8 cellular contexts compared by ENCODE assay signal in the genomic region with DNA sequence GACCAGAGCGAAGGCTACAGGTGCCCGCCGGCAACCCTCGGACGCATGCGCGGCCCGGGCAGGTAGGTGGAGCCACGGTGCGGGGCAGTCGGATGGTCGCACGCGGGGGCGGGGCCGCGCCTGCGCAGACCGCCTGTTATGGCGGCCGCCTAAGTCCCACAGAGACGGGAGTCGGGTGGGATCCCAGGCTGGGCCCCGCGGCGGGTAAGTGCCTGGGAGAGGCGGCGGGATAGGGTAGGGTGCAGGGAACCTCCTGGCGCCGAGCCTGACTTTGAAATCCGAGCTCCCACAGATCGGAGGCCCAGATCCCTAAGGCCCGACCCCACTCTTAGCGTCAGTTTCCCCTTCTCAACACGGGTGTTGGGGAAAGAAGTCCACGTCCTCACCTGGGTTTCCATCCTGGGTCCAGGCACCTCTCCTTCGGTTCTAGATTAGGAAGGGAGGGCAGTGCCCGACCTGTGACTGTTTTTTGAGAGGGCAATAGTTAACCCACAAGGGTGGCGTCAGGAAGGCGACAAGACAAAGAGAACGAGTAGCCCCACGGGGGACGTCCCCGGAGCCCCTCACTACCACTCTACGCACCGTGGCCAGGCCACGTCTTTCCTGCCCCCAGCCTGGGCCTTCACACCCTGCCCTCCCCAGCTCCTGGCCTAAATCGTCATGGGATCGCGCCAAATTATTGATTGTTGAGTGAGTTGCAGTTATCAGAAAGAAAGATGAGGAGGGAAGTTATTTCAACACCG. TPM values are rescaled to one million over a fixed set of nuclear protein-coding genes. Genes with fewer than 3 reads are reported as not detected.
DNase-seq lines count a peak whose midpoint lies in the region; ATAC-seq and TF ChIP-seq lines count a peak whose summit lies in the region.

A gene with protein sequence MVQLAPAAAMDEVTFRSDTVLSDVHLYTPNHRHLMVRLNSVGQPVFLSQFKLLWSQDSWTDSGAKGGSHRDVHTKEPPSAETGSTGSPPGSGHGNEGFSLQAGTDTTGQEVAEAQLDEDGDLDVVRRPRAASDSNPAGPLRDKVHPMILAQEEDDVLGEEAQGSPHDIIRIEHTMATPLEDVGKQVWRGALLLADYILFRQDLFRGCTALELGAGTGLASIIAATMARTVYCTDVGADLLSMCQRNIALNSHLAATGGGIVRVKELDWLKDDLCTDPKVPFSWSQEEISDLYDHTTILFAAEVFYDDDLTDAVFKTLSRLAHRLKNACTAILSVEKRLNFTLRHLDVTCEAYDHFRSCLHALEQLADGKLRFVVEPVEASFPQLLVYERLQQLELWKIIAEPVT (plus strand): TSS at position 127 of the 743 bp plus-strand sequence. CDS start 3,968 bp downstream, outside the sequence.

- peak within 1 kb of the TSS; percentile 85 for H3K27ac Mint-ChIP-seq in activated naive CD8-positive, alpha-beta T cell treated with anti-CD3 and anti-CD28 coated beads, Interleukin-2, amount 50 U/mL, for 24 hours

- no peaks in the 10 kb centered on the region for H3K9me3 Mint-ChIP-seq in activated naive CD8-positive, alpha-beta T cell treated with anti-CD3 and anti-CD28 coated beads, Interleukin-2, amount 50 U/mL, for 24 hours

- H3K36me3 Mint-ChIP-seq in activated naive CD8-positive, alpha-beta T cell treated with anti-CD3 and anti-CD28 coated beads, Interleukin-2, amount 50 U/mL, for 24 hours (ENCODE audit: low read depth), result peaks cover 14% of the 10 kb centered on the region

- H3K36me3 ChIP-seq in cardiac muscle cell (peaks cover 8% of the 10 kb centered on the region), parathyroid adenoma (ENCODE audit: control insufficient read depth, insufficient read depth, low read length) (no peaks in the 10 kb centered on the region), thyroid gland (peaks cover 7 to 12% of the 10 kb centered on the region in 2 donors)

- peak within 1 kb of the TSS; percentile 89 for H3K9ac ChIP-seq in parathyroid adenoma

- DNase-seq in GM12865 (ENCODE audit: low read depth) (peak; percentile 95), NCI-H1417 (lab: John Stamatoyannopoulos, UW) (peak; percentile 82 to 92 (median 85)), T follicular helper cell (ENCODE audit: low read depth) (peak; percentile 86), cardiac muscle cell (ENCODE audit: low read depth in 1 of 2, low spot score in 1 of 2) (peak; percentile 91 to 95), thyroid gland (peak; percentile 91 to 92)
- DNase-seq in activated naive CD8-positive, alpha-beta T cell treated with anti-CD3 and anti-CD28 coated beads, Interleukin-2, amount 50 U/mL, for 24 hours, result peak; percentile 96

- H3K79me2 ChIP-seq in parathyroid adenoma, result peaks cover 17% of the 10 kb centered on the region

- 0 to 2% methylated on average over 20 to 33 of the region's 51 CpGs for WGBS in thyroid gland, 2 donors

- H3K4me1 ChIP-seq in cardiac muscle cell (ENCODE audit: low read depth), result peaks cover 5% of the 10 kb centered on the region
- H3K4me1 ChIP-seq in parathyroid adenoma, result no peaks in the 10 kb centered on the region
- peaks cover 9 to 13% of the 10 kb centered on the region in 2 donors for H3K4me1 ChIP-seq in thyroid gland

- H3K4me1 Mint-ChIP-seq in activated naive CD8-positive, alpha-beta T cell treated with anti-CD3 and anti-CD28 coated beads, Interleukin-2, amount 50 U/mL, for 24 hours, result peaks cover 29% of the 10 kb centered on the region

- peaks cover 2% of the 10 kb centered on the region for H3K27me3 Mint-ChIP-seq in activated naive CD8-positive, alpha-beta T cell treated with anti-CD3 and anti-CD28 coated beads, Interleukin-2, amount 50 U/mL, for 24 hours

- ATAC-seq in HG02678 (IDR thresholded peaks at IDR 0.05; ENCODE audit: unreplicated experiment), result peak; percentile 93
- peak; percentile 88 for ATAC-seq in activated naive CD8-positive, alpha-beta T cell treated with anti-CD3 and anti-CD28 coated beads, Interleukin-2, amount 50 U/mL, for 24 hours

- intact Hi-C loops in thyroid gland (cut with DNase I), result no loop called here

- peak in 1 of 2 donors; percentile 77 for TF ChIP-seq POLR2A in thyroid gland (IDR thresholded peaks at IDR 0.05)

- peak within 1 kb of the TSS; percentile 78 for H3K4me2 ChIP-seq in parathyroid adenoma (ENCODE audit: low read length)

- H3K9me3 ChIP-seq in cardiac muscle cell (ENCODE audit: low read depth) (no peaks in the 10 kb centered on the region), parathyroid adenoma (ENCODE audit: control insufficient read depth, low read length) (no peaks in the 10 kb centered on the region), thyroid gland (no peaks in the 10 kb centered on the region)

- TF ChIP-seq CTCF in GM12865 (IDR thresholded peaks at IDR 0.05; ENCODE audit: insufficient read depth, low read depth, low read length, missing control alignments) (no peak), cardiac muscle cell (IDR thresholded peaks at IDR 0.05; ENCODE audit: low read depth, low read length) (no peak), parathyroid adenoma (IDR thresholded peaks at IDR 0.05) (no peak), thyroid gland (IDR thresholded peaks at IDR 0.05) (no peak)

- H3K4me3 Mint-ChIP-seq in activated naive CD8-positive, alpha-beta T cell treated with anti-CD3 and anti-CD28 coated beads, Interleukin-2, amount 50 U/mL, for 24 hours, result peak within 1 kb of the TSS; percentile 96

- H3K4me3 ChIP-seq in GM12865 (ENCODE audit: low read depth, low read length) (peak within 1 kb of the TSS; percentile 89), cardiac muscle cell (peak within 1 kb of the TSS; percentile 62), parathyroid adenoma (ENCODE audit: low read depth, low read length) (peak within 1 kb of the TSS; percentile 93), thyroid gland (replicated peaks in 1 of 3) (peak within 1 kb of the TSS; percentile 38 to 98 (median 89))

- no peaks in the 10 kb centered on the region for H3K27me3 ChIP-seq in cardiac muscle cell
- no peaks in the 10 kb centered on the region for H3K27me3 ChIP-seq in parathyroid adenoma (ENCODE audit: control insufficient read depth, insufficient read depth, low read length)
- H3K27me3 ChIP-seq in thyroid gland, result no peaks in the 10 kb centered on the region

- H2AFZ ChIP-seq in parathyroid adenoma, result peak within 1 kb of the TSS; percentile 98

- peak within 1 kb of the TSS; percentile 94 for H3K27ac ChIP-seq in cardiac muscle cell
- peak within 1 kb of the TSS; percentile 51 for H3K27ac ChIP-seq in parathyroid adenoma
- peak within 1 kb of the TSS; percentile 27 to 83 (median 31) for H3K27ac ChIP-seq in thyroid gland

RNA-seq across cellular contexts. Expression of the gene that starts here (rescaled TPM):
- total RNA-seq in cardiac muscle cell (28.4 and 63.5 TPM in 2 replicates), thyroid gland (10 to 100 TPM; 16.5 to 43.2 (median 18.8) TPM)
- 46.0 and 102 TPM in 2 replicates for polyA plus RNA-seq in cardiac muscle cell

Comparison
In these comparisons a context has a peak if more than half of its experiments do, and no peak if none do; other contexts are left out.
1. Peak in every context shown above with its lines: DNase-seq, ATAC-seq, H3K4me3 ChIP-seq and H3K27ac ChIP-seq.
2. H3K27ac ChIP-seq: peak in every context shown above with its lines; median percentile 94 in cardiac muscle cell; 51 in parathyroid adenoma; 31 in thyroid gland.